13 cellular contexts compared by ENCODE assay signal in the genomic region with DNA sequence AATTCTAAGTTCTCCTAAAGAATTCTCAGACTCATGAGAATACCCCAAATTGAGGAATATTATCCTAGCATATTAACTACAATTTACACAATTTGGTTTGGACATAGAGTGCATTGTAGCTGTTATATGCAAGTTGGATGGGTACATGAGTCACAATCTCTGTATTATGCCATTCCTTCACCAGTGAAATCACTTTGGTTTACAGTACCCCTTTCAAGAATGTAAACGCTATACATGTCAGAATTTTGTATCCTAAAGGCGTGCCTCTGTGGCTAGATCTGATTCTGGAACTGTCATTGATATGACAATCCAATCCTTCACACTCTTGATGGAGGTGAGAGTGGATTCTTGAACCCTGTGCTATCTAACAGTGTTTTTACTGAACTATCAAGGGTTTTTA. TPM values are rescaled to one million over a fixed set of nuclear protein-coding genes. Genes with fewer than 3 reads are reported as not detected.
A peak's percentile ranks its signal among the peaks of the same experiment; 100 is the strongest.
DNase-seq lines count a peak whose midpoint lies in the region; ATAC-seq and TF ChIP-seq lines count a peak whose summit lies in the region.
"Had no signal": no experiment of that assay in that cellular context is flagged by ENCODE, and none has a peak within 500 bp of the region (broad histone marks: within the 10 kb centered on the region; RNA-seq: fewer than 3 reads in every experiment).

No MANE protein-coding gene starts in this region.

- H3K4me1 Mint-ChIP-seq in CD14-positive monocyte = peaks cover 52% of the 10 kb centered on the region
- peaks cover 65% of the 10 kb centered on the region for H3K4me1 Mint-ChIP-seq in activated naive CD8-positive, alpha-beta T cell treated with anti-CD3 and anti-CD28 coated beads for 36 hours
- peaks cover 10 to 87% (median 51%) of the 10 kb centered on the region in 7 donors for H3K4me1 Mint-ChIP-seq in naive thymus-derived CD4-positive, alpha-beta T cell

- POLR2A ChIA-PET in naive thymus-derived CD4-positive, alpha-beta T cell (lab: Charles Lee) = interaction anchor here (0.6 to 2.5 kb wide), 3 partner anchors 66 to 239 kb away, joined by 4 to 8 read pairs (median 5); a partner anchor contains a TSS

- H2AFZ ChIP-seq in GM23248 = no peak overlapping the region

- no peak for TF ChIP-seq POLR2A in body of pancreas (IDR thresholded peaks at IDR 0.05)

- WGBS in GM23248 (ENCODE audit: low coverage in 1 of 2, low lambda C conversion rate in 2 of 2, missing lambda C conversion rate in 2 of 2), 2 experiments = 87 to 89% methylated on average over 2 of the region's 2 CpGs
- 80 to 82% methylated on average over 2 of the region's 2 CpGs for WGBS in body of pancreas, 2 donors

- CTCF ChIA-PET in naive thymus-derived CD4-positive, alpha-beta T cell (lab: Charles Lee) = interaction anchor here (1.1 kb wide), 1 partner anchor 62 kb away, joined by 3 read pairs; no protein-coding TSS in a partner anchor

- H3K9me3 Mint-ChIP-seq in CD14-positive monocyte = peaks cover 0 to 12% (median 4%) of the 10 kb centered on the region in 7 donors
- H3K9me3 Mint-ChIP-seq in activated naive CD8-positive, alpha-beta T cell treated with anti-CD3 and anti-CD28 coated beads for 36 hours = peaks cover 11% of the 10 kb centered on the region
- peaks cover 0 to 17% (median 4%) of the 10 kb centered on the region in 11 donors for H3K9me3 Mint-ChIP-seq in naive thymus-derived CD4-positive, alpha-beta T cell
- H3K9me3 Mint-ChIP-seq: activated naive CD8-positive, alpha-beta T cell treated with anti-CD3 and anti-CD28 coated beads, Interleukin-2, amount 10 ng/mL, durations not matched to agents 7 days and 5 days had no signal

- H3K27ac ChIP-seq in GM23248 = no peak overlapping the region
- peak overlapping the region; percentile 51 for H3K27ac ChIP-seq in naive thymus-derived CD4-positive, alpha-beta T cell (ENCODE audit: low read depth, low read length)
- H3K27ac ChIP-seq in body of pancreas = no peak overlapping the region
- H3K27ac ChIP-seq: ovary had no signal

- in situ Hi-C loops in GM23248 (cut with MboI) = no loop called here

- H3K27me3 ChIP-seq in GM23248 (replicated peaks; ENCODE audit: insufficient read depth) = no peaks in the 10 kb centered on the region
- no peaks in the 10 kb centered on the region for H3K27me3 ChIP-seq in naive thymus-derived CD4-positive, alpha-beta T cell (ENCODE audit: control insufficient read depth in 2 of 2, insufficient read depth in 2 of 2, low read length in 2 of 2)
- H3K27me3 ChIP-seq in body of pancreas = no peaks in the 10 kb centered on the region
- H3K27me3 ChIP-seq: ovary had no signal

- no peaks in the 10 kb centered on the region for H4K20me1 ChIP-seq in GM23248 (ENCODE audit: insufficient read depth)

- H3K27ac Mint-ChIP-seq in CD14-positive monocyte = peak overlapping the region in 6 of 7 donors; percentile 24 to 90 (median 74)
- peak overlapping the region; percentile 71 for H3K27ac Mint-ChIP-seq in activated naive CD8-positive, alpha-beta T cell treated with anti-CD3 and anti-CD28 coated beads for 36 hours
- H3K27ac Mint-ChIP-seq in naive thymus-derived CD4-positive, alpha-beta T cell = peak overlapping the region; percentile 5 to 89 (median 76)

- ATAC-seq in naive thymus-derived CD4-positive, alpha-beta T cell = peak; percentile 46
- ATAC-seq in omental fat pad (ENCODE audit: low FRiP score) (no peak), body of pancreas (no peak)

- H3K27me3 Mint-ChIP-seq in CD14-positive monocyte (ENCODE audit: low read depth in 3 of 3) = peaks cover 0 to 1% (median 0%) of the 10 kb centered on the region in 3 donors
- H3K27me3 Mint-ChIP-seq in activated naive CD8-positive, alpha-beta T cell treated with anti-CD3 and anti-CD28 coated beads for 36 hours = no peaks in the 10 kb centered on the region
- H3K27me3 Mint-ChIP-seq in naive thymus-derived CD4-positive, alpha-beta T cell = no peaks in the 10 kb centered on the region
- H3K27me3 Mint-ChIP-seq: activated naive CD8-positive, alpha-beta T cell treated with anti-CD3 and anti-CD28 coated beads, Interleukin-2, amount 10 ng/mL, durations not matched to agents 7 days and 5 days had no signal

- no peaks in the 10 kb centered on the region for H3K79me2 ChIP-seq in GM23248 (ENCODE audit: insufficient read depth)

- H3K4me3 Mint-ChIP-seq in CD14-positive monocyte = no peak overlapping the region
- H3K4me3 Mint-ChIP-seq in activated naive CD8-positive, alpha-beta T cell treated with anti-CD3 and anti-CD28 coated beads for 36 hours = no peak overlapping the region
- peak overlapping the region in 3 of 10 donors; percentile 26 to 52 (median 39) for H3K4me3 Mint-ChIP-seq in naive thymus-derived CD4-positive, alpha-beta T cell

- TF ChIP-seq CTCF in CD14-positive monocyte (IDR thresholded peaks at IDR 0.05) (no peak), omental fat pad (IDR thresholded peaks at IDR 0.05) (no peak), body of pancreas (IDR thresholded peaks at IDR 0.05) (no peak)

- H3K4me1 ChIP-seq in GM23248 (ENCODE audit: insufficient read depth) (peaks cover 10% of the 10 kb centered on the region), body of pancreas (no peaks in the 10 kb centered on the region)
- peaks cover 14 to 21% of the 10 kb centered on the region in 2 donors for H3K4me1 ChIP-seq in naive thymus-derived CD4-positive, alpha-beta T cell (ENCODE audit: control insufficient read depth in 2 of 2, insufficient read depth in 2 of 2, low read length in 2 of 2)
- H3K4me1 ChIP-seq: HAP-1 had no signal

- no peaks in the 10 kb centered on the region for H3K9me2 ChIP-seq in GM23248 (ENCODE audit: insufficient read depth)

- H3K4me3 ChIP-seq in GM23248 (no peak overlapping the region), body of pancreas (no peak overlapping the region)
- no peak overlapping the region for H3K4me3 ChIP-seq in naive thymus-derived CD4-positive, alpha-beta T cell (ENCODE audit: low read length)
- H3K4me3 ChIP-seq: HAP-1, ovary, skin epidermis had no signal

- H3K4me2 ChIP-seq in GM23248 (ENCODE audit: unreplicated experiment) = no peak overlapping the region

- H3K36me3 ChIP-seq in GM23248 (ENCODE audit: low read depth) (no peaks in the 10 kb centered on the region), body of pancreas (replicated peaks in 1 of 2; ENCODE audit: insufficient read depth in 1 of 2, low read depth in 2 of 2) (peaks cover 4 to 5% of the 10 kb centered on the region in 2 donors)
- H3K36me3 ChIP-seq in naive thymus-derived CD4-positive, alpha-beta T cell (ENCODE audit: control insufficient read depth in 2 of 3, insufficient read depth in 3 of 3, low read length in 3 of 3) = peaks cover 8 to 62% (median 10%) of the 10 kb centered on the region in 3 experiments
- H3K36me3 ChIP-seq: ovary had no signal

- DNase-seq in CD14-positive monocyte (ENCODE audit: low spot score) (no peak), GM23248 (peak; percentile 48), omental fat pad (ENCODE audit: low spot score) (no peak), CD1c-positive myeloid dendritic cell (ENCODE audit: extremely low spot score) (no peak), body of pancreas (no peak)
- DNase-seq in activated naive CD8-positive, alpha-beta T cell treated with anti-CD3 and anti-CD28 coated beads for 36 hours = no peak
- DNase-seq in naive thymus-derived CD4-positive, alpha-beta T cell = no peak
- no peak for DNase-seq in activated CD4-positive, alpha-beta T cell treated with anti-CD3 and anti-CD28 coated beads for 1 hour
- DNase-seq: activated naive CD8-positive, alpha-beta T cell treated with anti-CD3 and anti-CD28 coated beads, Interleukin-2, amount 10 ng/mL, durations not matched to agents 7 days and 5 days; NCI-H446 had no signal

- H3K9ac ChIP-seq in GM23248 = no peak overlapping the region

- H3K9me3 ChIP-seq in GM23248 (ENCODE audit: low read depth) (no peaks in the 10 kb centered on the region), body of pancreas (no peaks in the 10 kb centered on the region)
- H3K9me3 ChIP-seq in naive thymus-derived CD4-positive, alpha-beta T cell (ENCODE audit: control insufficient read depth in 2 of 3, low read length in 3 of 3) = no peaks in the 10 kb centered on the region
- H3K9me3 ChIP-seq: HAP-1, ovary had no signal

- intact Hi-C loops in CD14-positive monocyte (cut with micrococcal nuclease) (no loop called here), body of pancreas (cut with DNase I) (no loop called here)
- intact Hi-C loops in naive thymus-derived CD4-positive, alpha-beta T cell (cut with micrococcal nuclease) = loop anchor here in 1 of 2 donors (1.0 kb wide), 1 partner anchor 10 kb away; no protein-coding TSS in a partner anchor

- peaks cover 71 to 78% of the 10 kb centered on the region in 2 donors for H3K36me3 Mint-ChIP-seq in CD14-positive monocyte
- peaks cover 63% of the 10 kb centered on the region for H3K36me3 Mint-ChIP-seq in activated naive CD8-positive, alpha-beta T cell treated with anti-CD3 and anti-CD28 coated beads for 36 hours
- peaks cover 20 to 64% (median 43%) of the 10 kb centered on the region in 5 donors for H3K36me3 Mint-ChIP-seq in naive thymus-derived CD4-positive, alpha-beta T cell

- peaks cover 14% of the 10 kb centered on the region for H3F3A ChIP-seq in GM23248 (ENCODE audit: insufficient read depth)

RNA-seq across cellular contexts. Expression of a gene that starts 6.7 kb away (rescaled TPM):
- polyA plus RNA-seq in CD14-positive monocyte = 100 to 1,000 TPM; 212 to 225 TPM
- total RNA-seq in GM23248 (2014; rRNA removed; shearing (Covaris generic)) = 49.3 and 50.6 TPM in 2 replicates
- 52.4 and 56.8 TPM in 2 replicates for polyA plus RNA-seq in GM23248 (2016; fragmentation: Nextera tagmentation; extraction: Ambion mirVana)
- 10 to 100 TPM; 25.3 to 25.9 TPM for total RNA-seq in activated naive CD8-positive, alpha-beta T cell treated with anti-CD3 and anti-CD28 coated beads for 36 hours
- 10 to 100 TPM; 17.6 to 35.0 (median 27.2) TPM for total RNA-seq in naive thymus-derived CD4-positive, alpha-beta T cell
- polyA plus RNA-seq in naive thymus-derived CD4-positive, alpha-beta T cell = 10 to 100 TPM; 47.2 to 51.4 TPM
- 10 to 100 TPM; 33.5 to 58.3 (median 39.1) TPM for total RNA-seq in omental fat pad
- 10 to 100 TPM in 1 of 2 donors, 1 to 10 TPM in 1; 6.6 to 27.0 TPM for total RNA-seq in body of pancreas

RNA-seq across cellular contexts. Expression of a gene that starts 29.7 kb away (rescaled TPM):
- 10 to 100 TPM; 47.7 to 79.8 TPM for polyA plus RNA-seq in CD14-positive monocyte
- total RNA-seq in GM23248 (2014; rRNA removed; shearing (Covaris generic)) = 4.0 and 4.3 TPM in 2 replicates
- 19.1 and 21.8 TPM in 2 replicates for polyA plus RNA-seq in GM23248 (2016; fragmentation: Nextera tagmentation; extraction: Ambion mirVana)
- total RNA-seq in activated naive CD8-positive, alpha-beta T cell treated with anti-CD3 and anti-CD28 coated beads for 36 hours = 10 to 100 TPM; 36.9 to 43.7 TPM
- total RNA-seq in naive thymus-derived CD4-positive, alpha-beta T cell = 10 to 100 TPM; 44.9 to 85.8 (median 60.8) TPM
- 10 to 100 TPM; 77.3 to 90.2 TPM for polyA plus RNA-seq in naive thymus-derived CD4-positive, alpha-beta T cell
- total RNA-seq in omental fat pad = 10 to 100 TPM; 13.5 to 32.9 (median 26.2) TPM
- 10 to 100 TPM; 12.2 to 12.9 TPM for total RNA-seq in body of pancreas
